In the genomic region with DNA sequence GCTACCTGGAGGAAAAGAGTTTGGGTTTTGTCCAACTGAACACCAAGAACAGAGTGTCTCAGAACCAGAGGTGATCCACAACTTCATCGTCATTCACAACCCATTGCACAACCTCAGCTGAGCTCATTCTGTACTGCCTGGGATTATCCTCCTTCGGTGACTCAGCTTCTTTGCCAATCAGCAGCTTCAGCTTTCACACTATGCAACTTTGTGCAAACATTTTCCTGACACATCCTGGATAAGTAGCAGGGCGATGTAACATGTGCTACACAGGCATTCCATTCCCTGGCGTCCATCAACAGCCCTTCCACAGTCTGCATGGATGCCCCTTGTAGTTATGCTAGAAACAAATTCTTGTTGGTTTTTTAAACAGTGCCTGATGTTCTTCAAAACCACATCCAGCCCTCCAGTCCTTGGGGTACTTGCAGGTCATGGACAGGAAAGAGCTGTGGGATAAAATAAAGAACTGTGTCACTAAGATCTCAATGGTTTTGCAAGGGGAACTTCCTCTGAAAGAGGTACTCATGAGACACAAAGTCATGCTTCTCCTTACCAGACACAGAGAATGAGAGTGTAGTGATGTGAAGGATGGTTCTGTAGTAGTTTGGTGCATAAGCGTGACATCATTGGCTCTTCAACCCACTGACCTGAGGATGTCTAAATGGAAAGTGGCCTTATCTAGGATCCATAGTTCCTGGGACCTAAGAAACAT, we compare ENCODE assay signal across 12 cellular contexts.
A peak's percentile ranks its signal among the peaks of the same experiment; 100 is the strongest.
DNase-seq lines count a peak whose midpoint lies in the region; ATAC-seq and TF ChIP-seq lines count a peak whose summit lies in the region.
"Had no signal": no experiment of that assay in that cellular context is flagged by ENCODE, and none has a peak within 500 bp of the region (broad histone marks: within the 10 kb centered on the region; RNA-seq: fewer than 3 reads in every experiment).

No MANE protein-coding gene starts in this region.

- H3K9me3 ChIP-seq in right atrium auricular region, result no peaks in the 10 kb centered on the region

- no peak overlapping the region for H3K4me3 Mint-ChIP-seq in nephron progenitor cell
- H3K4me3 Mint-ChIP-seq: CD4-positive, CD25-positive, alpha-beta regulatory T cell; T-helper 17 cell had no signal

- no peaks in the 10 kb centered on the region for H3K27me3 ChIP-seq in right atrium auricular region

- no peaks in the 10 kb centered on the region for H3K27me3 Mint-ChIP-seq in nephron progenitor cell (ENCODE audit: low read depth, poor library complexity)
- H3K27me3 Mint-ChIP-seq: CD4-positive, CD25-positive, alpha-beta regulatory T cell; T-helper 17 cell had no signal

- H3K27ac ChIP-seq in right atrium auricular region, result no peak overlapping the region

- H3K4me1 Mint-ChIP-seq in nephron progenitor cell, result no peaks in the 10 kb centered on the region
- H3K4me1 Mint-ChIP-seq: CD4-positive, CD25-positive, alpha-beta regulatory T cell; T-helper 17 cell had no signal

- ATAC-seq in GM18502 (IDR thresholded peaks at IDR 0.05; ENCODE audit: poor library complexity, unreplicated experiment), result no peak
- ATAC-seq: T-helper 17 cell had no signal

- no peaks in the 10 kb centered on the region for H3K9me3 Mint-ChIP-seq in nephron progenitor cell

- peak; percentile 45 for DNase-seq in AG04449 (ENCODE audit: low read depth, low spot score)
- peak; percentile 96 for DNase-seq in HS-5 (ENCODE audit: low read depth)
- peak; percentile 37 for DNase-seq in UCSD-AML1 (lab: John Stamatoyannopoulos, UW; ENCODE audit: unreplicated experiment)
- peak; percentile 65 for DNase-seq in right atrium auricular region (ENCODE audit: low spot score)
- DNase-seq in HuH-7 (ENCODE audit: low spot score), result no peak
- DNase-seq in nephron progenitor cell, result no peak
- DNase-seq in NCI-H82 treated with DMSO at 0.1 percent for 48 hours (lab: John Stamatoyannopoulos, UW; ENCODE audit: unreplicated experiment), result no peak
- DNase-seq: activated naive CD4-positive, alpha-beta T cell; CD4-positive, CD25-positive, alpha-beta regulatory T cell; NCI-H1105; T-helper 17 cell had no signal

- CTCF ChIA-PET in AG04449 (lab: Yijun Ruan, JAX), result no interaction called here

- no peaks in the 10 kb centered on the region for H3K36me3 Mint-ChIP-seq in nephron progenitor cell (ENCODE audit: low read depth)
- H3K36me3 Mint-ChIP-seq: CD4-positive, CD25-positive, alpha-beta regulatory T cell had no signal

- no peaks in the 10 kb centered on the region for H3K36me3 ChIP-seq in right atrium auricular region

- H3K27ac Mint-ChIP-seq in nephron progenitor cell, result no peak overlapping the region
- H3K27ac Mint-ChIP-seq: CD4-positive, CD25-positive, alpha-beta regulatory T cell; T-helper 17 cell had no signal

- TF ChIP-seq CTCF in AG04449 (IDR thresholded peaks at IDR 0.05; ENCODE audit: insufficient read depth, low read length, missing control alignments), result no peak
- TF ChIP-seq CTCF in right atrium auricular region (IDR thresholded peaks at IDR 0.05), result no peak
- TF ChIP-seq CTCF in nephron progenitor cell (IDR thresholded peaks at IDR 0.05), result no peak

- H3K4me3 ChIP-seq in AG04449 (ENCODE audit: low read depth, low read length), result no peak overlapping the region
- no peak overlapping the region for H3K4me3 ChIP-seq in right atrium auricular region

- no peaks in the 10 kb centered on the region for H3K4me1 ChIP-seq in right atrium auricular region

- POLR2A ChIA-PET in AG04449 (lab: Yijun Ruan, JAX), result interaction anchor here (0.6 kb wide), 1 partner anchor 12 kb away, joined by 3 read pairs; no protein-coding TSS in a partner anchor

Comparison
In these comparisons a context has a peak if more than half of its experiments do, and no peak if none do; other contexts are left out.
1. DNase-seq: peak in AG04449 (single experiment), HS-5 (single experiment), UCSD-AML1 (single experiment) and right atrium auricular region (single experiment); none in HuH-7 (single experiment), nephron progenitor cell (single experiment) and NCI-H82 treated with DMSO at 0.1 percent for 48 hours (single experiment).